Comparison of ENCODE assay signal across 7 cellular contexts in the genomic region with DNA sequence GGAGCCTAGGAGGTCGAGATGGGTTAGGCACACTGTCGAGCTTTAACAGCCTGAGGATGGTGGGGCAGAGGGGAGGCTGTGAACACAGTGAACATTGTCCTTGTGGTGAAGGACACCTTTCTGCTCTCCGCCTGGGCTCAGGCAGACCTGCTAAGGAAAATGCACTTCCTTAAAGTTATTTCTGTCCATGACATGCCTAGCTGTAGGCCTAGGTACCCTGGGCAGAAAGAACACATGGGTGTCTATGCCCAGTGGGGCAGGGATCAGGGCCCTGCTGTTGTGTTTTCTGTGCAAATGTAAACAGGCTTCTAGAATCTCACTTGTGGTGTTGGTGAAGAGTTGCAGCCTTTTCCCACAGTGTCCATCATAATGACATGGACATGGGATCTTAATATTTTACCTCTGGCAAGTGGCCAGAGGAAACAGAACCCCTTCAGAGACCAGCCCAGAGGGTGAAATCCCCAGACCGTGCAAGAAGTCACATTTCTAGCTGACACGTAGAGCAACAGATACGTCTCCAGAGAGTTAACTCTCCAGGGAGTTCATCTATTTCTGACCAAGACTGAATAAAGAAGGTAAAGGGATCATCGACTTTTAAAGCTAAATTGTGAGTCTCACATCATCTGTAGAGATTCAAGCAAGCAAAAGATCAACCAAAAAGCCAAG.
A peak's percentile ranks its signal among the peaks of the same experiment; 100 is the strongest.
DNase-seq lines count a peak whose midpoint lies in the region; ATAC-seq and TF ChIP-seq lines count a peak whose summit lies in the region.

No MANE protein-coding gene starts in this region.

- TF ChIP-seq POLR2A in transverse colon (IDR thresholded peaks at IDR 0.05), result no peak

- ATAC-seq in GM19468 (IDR thresholded peaks at IDR 0.05; ENCODE audit: extremely low read depth, unreplicated experiment) (peak; percentile 53), HG03196 (IDR thresholded peaks at IDR 0.05; ENCODE audit: unreplicated experiment) (peak; percentile 81)

- intact Hi-C loops in transverse colon (cut with DNase I; ENCODE audit: low total_unique reads), result no loop called here

- H3K4me3 ChIP-seq in fibroblast of the aortic adventitia (ENCODE audit: low read depth, low read length), result peak overlapping the region; percentile 68
- H3K4me3 ChIP-seq in transverse colon, result no peak overlapping the region

- no peak for DNase-seq in fibroblast of the aortic adventitia (ENCODE audit: low read depth)
- no peak for DNase-seq in transverse colon
- DNase-seq in cerebellar cortex (ENCODE audit: low spot score), result no peak
- DNase-seq in NCI-H128 (lab: John Stamatoyannopoulos, UW; ENCODE audit: unreplicated experiment), result no peak
- DNase-seq in NOMO-1 (lab: John Stamatoyannopoulos, UW; ENCODE audit: unreplicated experiment in 2 of 2), result no peak

- TF ChIP-seq EP300 in transverse colon (IDR thresholded peaks at IDR 0.05; ENCODE audit: low read depth), result no peak

- H3K27ac ChIP-seq in transverse colon, result peak overlapping the region; percentile 86 to 90 (median 88)

- no peaks in the 10 kb centered on the region for H3K9me3 ChIP-seq in transverse colon

- H3K36me3 ChIP-seq in transverse colon, result no peaks in the 10 kb centered on the region

- in situ Hi-C loops in transverse colon (cut with MboI; ENCODE audit: low pct_ligation_motif_present in 1 of 4, low pct_unique_long_range_greater_than_20kb in 1 of 4, low sequenced_read_pairs in 3 of 4), result no loop called here

- peaks cover 32 to 74% (median 50%) of the 10 kb centered on the region in 4 donors for H3K4me1 ChIP-seq in transverse colon

- 60 to 82% methylated on average over 4 to 7 of the region's 7 CpGs for WGBS in transverse colon (ENCODE audit: low coverage in 1 of 2), 2 donors

- TF ChIP-seq CTCF in fibroblast of the aortic adventitia (IDR thresholded peaks at IDR 0.05; ENCODE audit: insufficient read depth, low read length) (no peak), transverse colon (IDR thresholded peaks at IDR 0.05) (no peak)

- H3K27me3 ChIP-seq in transverse colon, result no peaks in the 10 kb centered on the region
